ENCODE assay signal across 1 cellular context in genomic region chr22:41862530-41863266, GRCh38.
A peak's percentile ranks its signal among the peaks of the same experiment; 100 is the strongest.
TF ChIP-seq lines count a peak whose summit lies in the region.

No MANE protein-coding gene starts in this region.

TF ChIP-seq in GM12878, 131 proteins besides CTCF, POLR2A, EP300 and RAD21 (continues in another document):
- TF ChIP-seq, protein P1, sequence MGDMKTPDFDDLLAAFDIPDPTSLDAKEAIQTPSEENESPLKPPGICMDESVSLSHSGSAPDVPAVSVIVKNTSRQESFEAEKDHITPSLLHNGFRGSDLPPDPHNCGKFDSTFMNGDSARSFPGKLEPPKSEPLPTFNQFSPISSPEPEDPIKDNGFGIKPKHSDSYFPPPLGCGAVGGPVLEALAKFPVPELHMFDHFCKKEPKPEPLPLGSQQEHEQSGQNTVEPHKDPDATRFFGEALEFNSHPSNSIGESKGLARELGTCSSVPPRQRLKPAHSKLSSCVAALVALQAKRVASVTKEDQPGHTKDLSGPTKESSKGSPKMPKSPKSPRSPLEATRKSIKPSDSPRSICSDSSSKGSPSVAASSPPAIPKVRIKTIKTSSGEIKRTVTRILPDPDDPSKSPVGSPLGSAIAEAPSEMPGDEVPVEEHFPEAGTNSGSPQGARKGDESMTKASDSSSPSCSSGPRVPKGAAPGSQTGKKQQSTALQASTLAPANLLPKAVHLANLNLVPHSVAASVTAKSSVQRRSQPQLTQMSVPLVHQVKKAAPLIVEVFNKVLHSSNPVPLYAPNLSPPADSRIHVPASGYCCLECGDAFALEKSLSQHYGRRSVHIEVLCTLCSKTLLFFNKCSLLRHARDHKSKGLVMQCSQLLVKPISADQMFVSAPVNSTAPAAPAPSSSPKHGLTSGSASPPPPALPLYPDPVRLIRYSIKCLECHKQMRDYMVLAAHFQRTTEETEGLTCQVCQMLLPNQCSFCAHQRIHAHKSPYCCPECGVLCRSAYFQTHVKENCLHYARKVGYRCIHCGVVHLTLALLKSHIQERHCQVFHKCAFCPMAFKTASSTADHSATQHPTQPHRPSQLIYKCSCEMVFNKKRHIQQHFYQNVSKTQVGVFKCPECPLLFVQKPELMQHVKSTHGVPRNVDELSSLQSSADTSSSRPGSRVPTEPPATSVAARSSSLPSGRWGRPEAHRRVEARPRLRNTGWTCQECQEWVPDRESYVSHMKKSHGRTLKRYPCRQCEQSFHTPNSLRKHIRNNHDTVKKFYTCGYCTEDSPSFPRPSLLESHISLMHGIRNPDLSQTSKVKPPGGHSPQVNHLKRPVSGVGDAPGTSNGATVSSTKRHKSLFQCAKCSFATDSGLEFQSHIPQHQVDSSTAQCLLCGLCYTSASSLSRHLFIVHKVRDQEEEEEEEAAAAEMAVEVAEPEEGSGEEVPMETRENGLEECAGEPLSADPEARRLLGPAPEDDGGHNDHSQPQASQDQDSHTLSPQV (IDR thresholded peaks at IDR 0.05), result no peak
- TF ChIP-seq BHLHE40 (IDR thresholded peaks at IDR 0.05; ENCODE audit: borderline replicate concordance in 1 of 2, low read depth in 2 of 2, low read length in 1 of 2) (peak in 1 of 2 experiments; percentile 68; a peak in 1 of 4 replicates), IRF3 (IDR thresholded peaks at IDR 0.05) (no peak), POLR2AphosphoS5 (IDR thresholded peaks at IDR 0.05; ENCODE audit: low read length) (peak; percentile 88), BACH1 (IDR thresholded peaks at IDR 0.05; ENCODE audit: borderline replicate concordance) (peak; percentile 48; the same call in 1 of the 2 replicates), GATAD2B (conservative IDR thresholded peaks at IDR 0.05; ENCODE audit: low read depth) (peak; percentile 27; the same call in 1 of the 2 replicates), NBN (IDR thresholded peaks at IDR 0.05) (0 out of 2 replicates have a peak, but pooled peaks have one; percentile 60), RUNX3 (IDR thresholded peaks at IDR 0.05; ENCODE audit: low read length) (peak; percentile 95), MXI1 (IDR thresholded peaks at IDR 0.05; ENCODE audit: low read depth, low read length) (peak; percentile 16; the same call in 1 of the 2 replicates), TCF3 (IDR thresholded peaks at IDR 0.05; ENCODE audit: borderline replicate concordance, insufficient read depth, low read depth, low read length) (no peak), NFIC (IDR thresholded peaks at IDR 0.05; ENCODE audit: low read depth, low read length) (peak; percentile 72), IKZF1 (conservative IDR thresholded peaks at IDR 0.05) (peak; percentile 76), CBFB (IDR thresholded peaks at IDR 0.05; ENCODE audit: low read depth) (peak; percentile 81), YY1 (IDR thresholded peaks at IDR 0.05; ENCODE audit: low read depth, low read length) (peak; percentile 24), DPF2 (IDR thresholded peaks at IDR 0.05) (peak; percentile 75), HDAC2 (IDR thresholded peaks at IDR 0.05) (no peak), STAT1 (conservative IDR thresholded peaks at IDR 0.05) (0 out of 2 replicates have a peak, but pooled peaks have one; percentile 33), ATF2 (IDR thresholded peaks at IDR 0.05; ENCODE audit: low read length) (peak; percentile 58), NR2C2 (IDR thresholded peaks at IDR 0.05; ENCODE audit: borderline replicate concordance, control insufficient read depth, insufficient read length, low read depth) (no peak), CBX3 (IDR thresholded peaks at IDR 0.05; ENCODE audit: borderline replicate concordance, low read depth) (no peak), ATF7 (IDR thresholded peaks at IDR 0.05; ENCODE audit: low read depth) (peak; percentile 80), CREM (IDR thresholded peaks at IDR 0.05; ENCODE audit: low read depth) (peak; percentile 64; the same call in 1 of the 2 replicates), BCL11A (IDR thresholded peaks at IDR 0.05; ENCODE audit: low read depth, low read length) (peak; percentile 42; the same call in 1 of the 2 replicates), MTA2 (IDR thresholded peaks at IDR 0.05; ENCODE audit: low read depth) (peak; percentile 82), TBL1XR1 (IDR thresholded peaks at IDR 0.05; ENCODE audit: low read depth, low read length) (peak; percentile 21; the same call in 1 of the 2 replicates), SUPT20H (IDR thresholded peaks at IDR 0.05; ENCODE audit: borderline replicate concordance, control insufficient read depth, low read depth, low read length) (no peak), CEBPB (IDR thresholded peaks at IDR 0.05; ENCODE audit: borderline replicate concordance in 1 of 2, low read depth in 2 of 2, low read length in 2 of 2) (peak in 1 of 2 experiments; percentile 67; a peak in 1 of 4 replicates), BRCA1 (IDR thresholded peaks at IDR 0.05; ENCODE audit: low read depth, low read length) (no peak), POU2F2 (IDR thresholded peaks at IDR 0.05; ENCODE audit: borderline replicate concordance, low read depth, low read length) (peak; percentile 40; the same call in 1 of the 3 replicates), SMC3 (IDR thresholded peaks at IDR 0.05; ENCODE audit: borderline replicate concordance, low read length) (peak; percentile 12; the same call in 1 of the 2 replicates), CREB1 (IDR thresholded peaks at IDR 0.05; ENCODE audit: low read depth) (peak; percentile 66; the same call in 1 of the 2 replicates), PKNOX1 (IDR thresholded peaks at IDR 0.05) (peak; percentile 55), MTA3 (IDR thresholded peaks at IDR 0.05; ENCODE audit: borderline replicate concordance, low read length) (peak; percentile 68; the same call in 1 of the 2 replicates), RELB (IDR thresholded peaks at IDR 0.05; ENCODE audit: low read depth) (peak; percentile 67; the same call in 1 of the 2 replicates), FOXM1 (IDR thresholded peaks at IDR 0.05; ENCODE audit: low read depth, low read length) (peak; percentile 70), CHD2 (IDR thresholded peaks at IDR 0.05; ENCODE audit: borderline replicate concordance, low read depth, low read length) (peak; percentile 21; the same call in 1 of the 2 replicates), RBBP5 (conservative IDR thresholded peaks at IDR 0.05) (no peak), HSF1 (IDR thresholded peaks at IDR 0.05; ENCODE audit: low read depth, low read length) (no peak), EED (IDR thresholded peaks at IDR 0.05; ENCODE audit: low read depth) (peak; percentile 72), E2F4 (IDR thresholded peaks at IDR 0.05; ENCODE audit: low read depth, low read length) (no peak), TARDBP (IDR thresholded peaks at IDR 0.05; ENCODE audit: borderline replicate concordance) (no peak), ZBED1 (IDR thresholded peaks at IDR 0.05; ENCODE audit: borderline replicate concordance) (0 out of 2 replicates have a peak, but pooled peaks have one; percentile 64), NR2F1 (conservative IDR thresholded peaks at IDR 0.05) (peak; percentile 96), RB1 (IDR thresholded peaks at IDR 0.05; ENCODE audit: borderline replicate concordance) (no peak)
- TF ChIP-seq, protein P2, sequence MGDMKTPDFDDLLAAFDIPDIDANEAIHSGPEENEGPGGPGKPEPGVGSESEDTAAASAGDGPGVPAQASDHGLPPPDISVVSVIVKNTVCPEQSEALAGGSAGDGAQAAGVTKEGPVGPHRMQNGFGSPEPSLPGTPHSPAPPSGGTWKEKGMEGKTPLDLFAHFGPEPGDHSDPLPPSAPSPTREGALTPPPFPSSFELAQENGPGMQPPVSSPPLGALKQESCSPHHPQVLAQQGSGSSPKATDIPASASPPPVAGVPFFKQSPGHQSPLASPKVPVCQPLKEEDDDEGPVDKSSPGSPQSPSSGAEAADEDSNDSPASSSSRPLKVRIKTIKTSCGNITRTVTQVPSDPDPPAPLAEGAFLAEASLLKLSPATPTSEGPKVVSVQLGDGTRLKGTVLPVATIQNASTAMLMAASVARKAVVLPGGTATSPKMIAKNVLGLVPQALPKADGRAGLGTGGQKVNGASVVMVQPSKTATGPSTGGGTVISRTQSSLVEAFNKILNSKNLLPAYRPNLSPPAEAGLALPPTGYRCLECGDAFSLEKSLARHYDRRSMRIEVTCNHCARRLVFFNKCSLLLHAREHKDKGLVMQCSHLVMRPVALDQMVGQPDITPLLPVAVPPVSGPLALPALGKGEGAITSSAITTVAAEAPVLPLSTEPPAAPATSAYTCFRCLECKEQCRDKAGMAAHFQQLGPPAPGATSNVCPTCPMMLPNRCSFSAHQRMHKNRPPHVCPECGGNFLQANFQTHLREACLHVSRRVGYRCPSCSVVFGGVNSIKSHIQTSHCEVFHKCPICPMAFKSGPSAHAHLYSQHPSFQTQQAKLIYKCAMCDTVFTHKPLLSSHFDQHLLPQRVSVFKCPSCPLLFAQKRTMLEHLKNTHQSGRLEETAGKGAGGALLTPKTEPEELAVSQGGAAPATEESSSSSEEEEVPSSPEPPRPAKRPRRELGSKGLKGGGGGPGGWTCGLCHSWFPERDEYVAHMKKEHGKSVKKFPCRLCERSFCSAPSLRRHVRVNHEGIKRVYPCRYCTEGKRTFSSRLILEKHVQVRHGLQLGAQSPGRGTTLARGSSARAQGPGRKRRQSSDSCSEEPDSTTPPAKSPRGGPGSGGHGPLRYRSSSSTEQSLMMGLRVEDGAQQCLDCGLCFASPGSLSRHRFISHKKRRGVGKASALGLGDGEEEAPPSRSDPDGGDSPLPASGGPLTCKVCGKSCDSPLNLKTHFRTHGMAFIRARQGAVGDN (IDR thresholded peaks at IDR 0.05), result peak; percentile 88
- TF ChIP-seq, protein P3, sequence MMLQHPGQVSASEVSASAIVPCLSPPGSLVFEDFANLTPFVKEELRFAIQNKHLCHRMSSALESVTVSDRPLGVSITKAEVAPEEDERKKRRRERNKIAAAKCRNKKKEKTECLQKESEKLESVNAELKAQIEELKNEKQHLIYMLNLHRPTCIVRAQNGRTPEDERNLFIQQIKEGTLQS (IDR thresholded peaks at IDR 0.05; ENCODE audit: borderline replicate concordance, extremely low read depth, low read depth, low read length), result no peak
- TF ChIP-seq, protein P4, sequence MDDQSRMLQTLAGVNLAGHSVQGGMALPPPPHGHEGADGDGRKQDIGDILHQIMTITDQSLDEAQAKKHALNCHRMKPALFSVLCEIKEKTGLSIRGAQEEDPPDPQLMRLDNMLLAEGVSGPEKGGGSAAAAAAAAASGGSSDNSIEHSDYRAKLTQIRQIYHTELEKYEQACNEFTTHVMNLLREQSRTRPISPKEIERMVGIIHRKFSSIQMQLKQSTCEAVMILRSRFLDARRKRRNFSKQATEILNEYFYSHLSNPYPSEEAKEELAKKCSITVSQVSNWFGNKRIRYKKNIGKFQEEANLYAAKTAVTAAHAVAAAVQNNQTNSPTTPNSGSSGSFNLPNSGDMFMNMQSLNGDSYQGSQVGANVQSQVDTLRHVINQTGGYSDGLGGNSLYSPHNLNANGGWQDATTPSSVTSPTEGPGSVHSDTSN (IDR thresholded peaks at IDR 0.05; ENCODE audit: insufficient replicate concordance, low read depth, low read length), result peak; percentile 29
